8 cellular contexts compared by ENCODE assay signal in the genomic region with DNA sequence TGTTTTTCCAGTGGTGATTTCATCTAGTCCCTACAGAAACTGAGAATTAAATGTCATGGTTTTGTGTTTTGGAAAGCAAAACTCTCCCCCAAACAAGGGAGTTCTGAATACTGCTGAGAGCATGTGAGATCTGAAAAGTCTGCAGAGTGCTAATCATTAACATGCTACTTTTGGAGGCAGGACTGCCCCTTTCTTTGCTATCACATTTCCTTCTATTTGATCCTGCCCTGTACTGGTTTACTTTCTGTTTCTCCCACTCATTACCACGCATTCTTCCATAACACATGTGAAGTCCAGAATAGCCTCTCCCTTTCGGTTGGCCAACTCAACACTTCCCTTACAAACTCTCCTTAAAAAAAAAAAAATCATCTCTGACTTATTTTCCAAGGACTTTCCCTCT.
A peak's percentile ranks its signal among the peaks of the same experiment; 100 is the strongest.
DNase-seq lines count a peak whose midpoint lies in the region; ATAC-seq and TF ChIP-seq lines count a peak whose summit lies in the region.

No MANE protein-coding gene starts in this region.

- H3K4me3 ChIP-seq in OCI-LY7 (ENCODE audit: low read depth, low read length, poor library complexity, severe bottlenecking) (no peak overlapping the region), skin epidermis (no peak overlapping the region), adrenal gland (no peak overlapping the region), dorsolateral prefrontal cortex (peak overlapping the region in 20 of 59 donors; percentile 0 to 31 (median 10))

- H3K27me3 ChIP-seq in adrenal gland (no peaks in the 10 kb centered on the region), dorsolateral prefrontal cortex (no peaks in the 10 kb centered on the region)

- no peak for TF ChIP-seq CTCF in OCI-LY7 (conservative IDR thresholded peaks at IDR 0.05; ENCODE audit: low read length)
- TF ChIP-seq CTCF in adrenal gland (IDR thresholded peaks at IDR 0.05) = no peak
- no peak for TF ChIP-seq CTCF in dorsolateral prefrontal cortex (IDR thresholded peaks at IDR 0.05 in 54 of 56, conservative IDR thresholded peaks at IDR 0.05 in 2 of 56; ENCODE audit: low read depth in 1 of 56, partially characterized antibody in 56 of 56)

- no peaks in the 10 kb centered on the region for H3K79me2 ChIP-seq in OCI-LY7 (ENCODE audit: insufficient read depth, low read depth, low read length)

- no TSS peak for BruUV-seq in OCI-LY7 (replicated peaks; lab: Mats Ljungman, UMichigan)

- no peak for TF ChIP-seq POLR2A in adrenal gland (IDR thresholded peaks at IDR 0.05)

- H3K36me3 ChIP-seq in OCI-LY7 (ENCODE audit: insufficient read depth, low read length) (no peaks in the 10 kb centered on the region), adrenal gland (replicated peaks in 1 of 2) (no peaks in the 10 kb centered on the region)

- H4K20me1 ChIP-seq in OCI-LY7 (ENCODE audit: insufficient read depth, low read length) = no peaks in the 10 kb centered on the region

- H3K9me3 ChIP-seq in OCI-LY7 (ENCODE audit: low read length) (no peaks in the 10 kb centered on the region), adrenal gland (replicated peaks in 1 of 3) (no peaks in the 10 kb centered on the region)

- no peak for DNase-seq in OCI-LY7 (ENCODE audit: low spot score)
- peak; percentile 61 for DNase-seq in fibroblast of the conjunctiva (ENCODE audit: low read depth)
- DNase-seq in retina = no peak
- DNase-seq in adrenal gland = no peak
- no peak for DNase-seq in dorsolateral prefrontal cortex

- H2AFZ ChIP-seq in OCI-LY7 (ENCODE audit: low read length) = peak overlapping the region; percentile 48; the same call in 1 of the 2 replicates

- POLR2A ChIA-PET in OCI-LY7 (lab: Charles Lee) = interaction anchor here (2.8 kb wide), 1 partner anchor 11 kb away, joined by 14 read pairs; no protein-coding TSS in a partner anchor

- no peak overlapping the region for H3K27ac ChIP-seq in OCI-LY7 (ENCODE audit: low read depth, low read length, poor library complexity, severe bottlenecking)
- peak overlapping the region in 18 of 21 experiments; percentile 20 to 86 (median 72) for H3K27ac ChIP-seq in skin epidermis
- H3K27ac ChIP-seq in adrenal gland = peak overlapping the region in 2 of 5 donors; percentile 71 to 79
- peak overlapping the region in 14 of 59 donors; percentile 6 to 49 (median 22) for H3K27ac ChIP-seq in dorsolateral prefrontal cortex

- peak overlapping the region; percentile 40 for H3K4me2 ChIP-seq in OCI-LY7 (ENCODE audit: low read length)

- H3K9me2 ChIP-seq in OCI-LY7 (ENCODE audit: insufficient read depth, low read length) = no peaks in the 10 kb centered on the region

- ATAC-seq in GM18502 (IDR thresholded peaks at IDR 0.05; ENCODE audit: poor library complexity, unreplicated experiment) (peak; percentile 69), HG02610 (IDR thresholded peaks at IDR 0.05; ENCODE audit: unreplicated experiment) (peak; percentile 75)

- intact Hi-C loops in OCI-LY7 (cut with micrococcal nuclease; ENCODE audit: unreplicated experiment) = no loop called here
- intact Hi-C loops in adrenal gland (cut with DNase I) = no loop called here
- intact Hi-C loops in dorsolateral prefrontal cortex (cut with DNase I) = no loop called here

- CTCF ChIA-PET in OCI-LY7 (lab: Charles Lee; ENCODE audit: unreplicated experiment) = no interaction called here

- WGBS in adrenal gland, 4 donors = 18 to 37% (median 29%) methylated on average over 2 of the region's 2 CpGs

- H3K4me1 ChIP-seq in OCI-LY7 (ENCODE audit: insufficient read depth, low read length, poor library complexity, severe bottlenecking) (peaks cover 54% of the 10 kb centered on the region), adrenal gland (replicated peaks in 1 of 2) (peaks cover 24 to 34% of the 10 kb centered on the region in 2 donors)
